ENCODE assay signal across 8 cellular contexts in genomic region chr15:81155375-81156218, GRCh38. TPM values are rescaled to one million over a fixed set of nuclear protein-coding genes. Genes with fewer than 3 reads are reported as not detected.
A peak's percentile ranks its signal among the peaks of the same experiment; 100 is the strongest.
DNase-seq lines count a peak whose midpoint lies in the region; ATAC-seq and TF ChIP-seq lines count a peak whose summit lies in the region.

No MANE protein-coding gene starts in this region.

- peak; percentile 61 for TF ChIP-seq CTCF in fibroblast of villous mesenchyme (IDR thresholded peaks at IDR 0.05; ENCODE audit: insufficient read depth, low read depth, low read length)
- TF ChIP-seq CTCF in osteoblast (IDR thresholded peaks at IDR 0.05; ENCODE audit: extremely low read depth, low read depth, low read length): peak; percentile 68

- peak in 2 of 3 experiments; percentile 16 to 62 for DNase-seq in NCI-H1417 (lab: John Stamatoyannopoulos, UW)
- no peak for DNase-seq in NCI-H1417 treated with DMSO at 0.1 percent for 48 hours (lab: John Stamatoyannopoulos, UW)
- peak; percentile 67 for DNase-seq in Jurkat, Clone E6-1 (ENCODE audit: low read depth, low spot score)
- DNase-seq in SKM-1 (lab: John Stamatoyannopoulos, UW; ENCODE audit: unreplicated experiment): peak; percentile 33
- DNase-seq in fibroblast of villous mesenchyme (ENCODE audit: low read depth): peak; percentile 80
- DNase-seq in osteoblast (ENCODE audit: insufficient read length, low spot score, missing footprints): no peak
- DNase-seq in NCI-H1105 treated with DMSO at 0.1 percent for 48 hours (lab: John Stamatoyannopoulos, UW): no peak

- ATAC-seq in HG03442 (IDR thresholded peaks at IDR 0.05; ENCODE audit: unreplicated experiment): no peak

- H3K27ac ChIP-seq in osteoblast (ENCODE audit: low read depth, low read length): no peak overlapping the region

- H3K4me2 ChIP-seq in osteoblast (ENCODE audit: insufficient read depth, low read length): no peak overlapping the region

- H3K36me3 ChIP-seq in osteoblast (ENCODE audit: insufficient read depth, low read length): no peaks in the 10 kb centered on the region

- no peaks in the 10 kb centered on the region for H3K79me2 ChIP-seq in osteoblast (ENCODE audit: insufficient read depth, low read length)

- no peaks in the 10 kb centered on the region for H4K20me1 ChIP-seq in osteoblast (ENCODE audit: insufficient read depth, low read length)

- peak overlapping the region; percentile 12 for H2AFZ ChIP-seq in osteoblast (ENCODE audit: low read length)

- H3K4me1 ChIP-seq in osteoblast (ENCODE audit: insufficient read depth, low read length): peaks cover 13% of the 10 kb centered on the region

- no peaks in the 10 kb centered on the region for H3K27me3 ChIP-seq in osteoblast (ENCODE audit: insufficient read depth, low read length)

- no peaks in the 10 kb centered on the region for H3K9me3 ChIP-seq in osteoblast (ENCODE audit: low read depth, low read length)

- H3K4me3 ChIP-seq in Jurkat, Clone E6-1 (ENCODE audit: low read length): no peak overlapping the region
- no peak overlapping the region for H3K4me3 ChIP-seq in fibroblast of villous mesenchyme (ENCODE audit: low read depth, low read length)
- no peak overlapping the region for H3K4me3 ChIP-seq in osteoblast (ENCODE audit: insufficient read depth, low read length)

RNA-seq across cellular contexts. Expression of gene CFAP161, which starts 21.5 kb away (rescaled TPM):
- polyA plus RNA-seq in Jurkat, Clone E6-1 (2012; ENCODE audit: insufficient read depth, insufficient read length): not detected
- total RNA-seq in fibroblast of villous mesenchyme (0.64 and 0.86 TPM in 2 replicates), osteoblast (under 0.01 and 0.88 TPM in 2 replicates)

RNA-seq across cellular contexts. Expression of gene IL16, which starts 41.1 kb away (rescaled TPM):
- 12.0 TPM for polyA plus RNA-seq in Jurkat, Clone E6-1 (2012; ENCODE audit: insufficient read depth, insufficient read length)
- total RNA-seq in fibroblast of villous mesenchyme (0.32 TPM in 1 of 2 replicates, not detected in the other), osteoblast (6.5 and 7.1 TPM in 2 replicates)

Comparison
In these comparisons a context has a peak if more than half of its experiments do, and no peak if none do; other contexts are left out.
1. DNase-seq: peak in NCI-H1417 (2 of 3), Jurkat, Clone E6-1 (single experiment), SKM-1 (single experiment) and fibroblast of villous mesenchyme (single experiment); none in NCI-H1417 treated with DMSO at 0.1 percent for 48 hours (single experiment), osteoblast (single experiment) and NCI-H1105 treated with DMSO at 0.1 percent for 48 hours (single experiment).